8 cellular contexts compared by ENCODE assay signal in the genomic region with DNA sequence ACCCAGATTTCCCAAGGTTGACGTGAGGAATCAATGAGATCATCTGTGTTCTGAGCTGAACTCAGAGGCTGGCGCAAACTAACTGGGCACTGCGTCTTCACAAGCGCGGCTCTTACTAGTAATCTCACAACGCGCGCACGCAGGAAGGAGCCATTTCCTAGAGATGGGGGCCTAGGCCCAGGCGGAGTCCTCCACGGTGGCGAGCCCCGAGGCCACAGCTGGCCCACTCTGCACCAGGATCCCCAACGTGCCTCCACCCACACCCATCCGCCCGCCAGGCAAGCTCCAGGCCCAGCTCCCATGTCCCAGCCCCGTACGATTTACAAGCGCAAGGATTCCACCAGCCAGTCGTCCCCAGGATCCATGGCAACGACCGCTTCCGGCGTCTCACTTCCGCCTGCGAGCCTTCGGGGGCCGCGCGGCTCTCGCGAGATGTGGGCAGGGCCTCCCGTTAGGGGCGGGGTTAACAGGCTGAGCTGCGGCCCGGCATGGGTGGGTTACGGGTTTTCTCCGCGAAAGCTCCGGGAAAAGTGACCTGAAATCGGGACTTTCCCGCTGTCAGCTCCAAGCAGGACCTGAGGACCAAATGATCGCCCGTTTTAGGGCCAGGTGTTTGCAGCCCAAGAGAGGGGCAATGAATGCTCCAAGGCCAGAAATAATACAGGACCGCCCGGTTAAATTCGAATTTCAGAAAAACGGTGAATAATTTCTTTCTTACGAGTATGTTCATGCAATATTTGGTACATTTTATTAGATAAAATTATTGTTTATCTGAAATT. TPM values are rescaled to one million over a fixed set of nuclear protein-coding genes. Genes with fewer than 3 reads are reported as not detected.
A peak's percentile ranks its signal among the peaks of the same experiment; 100 is the strongest.
DNase-seq lines count a peak whose midpoint lies in the region; ATAC-seq, FAIRE-seq and TF ChIP-seq lines count a peak whose summit lies in the region.

A gene (minus strand): TSS at position 374 of the 779 bp plus-strand sequence. CDS start 9 bp downstream, at position 365.

- H2BK20ac ChIP-seq in IMR-90 (ENCODE audit: low read depth, low read length) = no peak within 1 kb of the TSS; the same call in 1 of the 2 replicates

- H4K20me1 ChIP-seq in IMR-90 (ENCODE audit: insufficient read depth, low read length) (no peaks in the 10 kb centered on the region), PC-3 (ENCODE audit: low read length) (no peaks in the 10 kb centered on the region)

- in situ Hi-C loops in IMR-90 (cut with MboI; ENCODE audit: low sequenced_read_pairs) = no loop called here

- no peaks in the 10 kb centered on the region for H3K9me2 ChIP-seq in PC-3 (replicated peaks; ENCODE audit: low read length)

- H3K4me3 ChIP-seq in IMR-90 (ENCODE audit: insufficient read depth, low read depth, low read length) = peak within 1 kb of the TSS; percentile 83
- peak within 1 kb of the TSS; percentile 91 for H3K4me3 ChIP-seq in PC-3 (ENCODE audit: low read length)
- H3K4me3 ChIP-seq in epithelial cell of proximal tubule (ENCODE audit: low read depth, low read length) = peak within 1 kb of the TSS; percentile 57

- H4K5ac ChIP-seq in IMR-90 (ENCODE audit: low read depth, low read length) = peak within 1 kb of the TSS; percentile 78

- H3K9ac ChIP-seq in IMR-90 (ENCODE audit: low read depth, low read length) (peak within 1 kb of the TSS; percentile 95), PC-3 (ENCODE audit: low read length) (peak within 1 kb of the TSS; percentile 96)

- H2BK120ac ChIP-seq in IMR-90 (ENCODE audit: low read depth, low read length) = 0 out of 2 replicates have a peak within 1 kb of the TSS, but pooled peaks have one; percentile 35

- peaks cover 34% of the 10 kb centered on the region for H3K79me2 ChIP-seq in PC-3 (ENCODE audit: low read length)

- peak within 1 kb of the TSS; percentile 88 to 98 for H4K8ac ChIP-seq in IMR-90 (ENCODE audit: low read depth in 2 of 2, low read length in 2 of 2)

- H3K27ac ChIP-seq in IMR-90 (ENCODE audit: insufficient read depth, low read length) (peak within 1 kb of the TSS; percentile 92), PC-3 (ENCODE audit: low read length) (peak within 1 kb of the TSS; percentile 59)

- peaks cover 13% of the 10 kb centered on the region for H3K9me1 ChIP-seq in IMR-90 (ENCODE audit: insufficient read depth, low read length)

- WGBS in IMR-90 (ENCODE audit: extremely low coverage in 2 of 2, insufficient read length in 1 of 2), 2 experiments = 0% methylated on average over 20 of the region's 49 CpGs; no CpG with 5 or more reads in 1 of the 2 experiments

- H2AK5ac ChIP-seq in IMR-90 (ENCODE audit: low read depth, low read length) = peak within 1 kb of the TSS; percentile 91

- H3K4me2 ChIP-seq in IMR-90 (ENCODE audit: low read depth, low read length) (peak within 1 kb of the TSS; percentile 87), PC-3 (ENCODE audit: low read length) (peak within 1 kb of the TSS; percentile 98)

- peaks cover 12% of the 10 kb centered on the region for H3K36me3 ChIP-seq in IMR-90 (ENCODE audit: control insufficient read depth, insufficient read depth, low read length)
- H3K36me3 ChIP-seq in PC-3 (ENCODE audit: low read depth, low read length) = peaks cover 16% of the 10 kb centered on the region; the same call in 1 of the 2 replicates

- DNase-seq in D721Med (ENCODE audit: insufficient read length, low spot score) (peak; percentile 81), IMR-90 (peak; percentile 92), PC-3 (peak; percentile 93), epithelial cell of proximal tubule (ENCODE audit: low read depth) (no peak), mucosa of gallbladder (ENCODE audit: low spot score) (peak; percentile 98)
- peak; percentile 98 for DNase-seq in activated T-cell treated with anti-CD3 and anti-CD28 coated beads, Interleukin-2, amount 50 U/mL, for 1 hour
- DNase-seq in stimulated activated CD8-positive, alpha-beta memory T cell treated with anti-CD3 and anti-CD28 coated beads, Interleukin-4, amount 100 ng/mL, for 4 hours (ENCODE audit: low read depth in 2 of 2, low spot score in 1 of 2) = peak; percentile 92 to 97

- peak within 1 kb of the TSS; percentile 92 for H3K4ac ChIP-seq in IMR-90 (ENCODE audit: low read depth, low read length)

- H3K56ac ChIP-seq in IMR-90 (ENCODE audit: extremely low read depth, insufficient read depth, low read length) = peak within 1 kb of the TSS; percentile 93

- no peak; the same call in 1 of the 2 replicates for TF ChIP-seq RAD21 in IMR-90 (IDR thresholded peaks at IDR 0.05; ENCODE audit: low read length)

- FAIRE-seq in D721Med (lab: Jason Lieb, UNC) = no peak

- CTCF ChIA-PET in IMR-90 (lab: Yijun Ruan, JAX) (interaction anchor here (1.3 kb wide), 1 partner anchor 224 kb away, joined by 6 read pairs; no protein-coding TSS in a partner anchor), PC-3 (lab: Charles Lee) (no interaction called here)

- H3K14ac ChIP-seq in IMR-90 (replicated peaks; ENCODE audit: low read depth, low read length) = peak within 1 kb of the TSS; percentile 96

- TF ChIP-seq POLR2A in IMR-90 (IDR thresholded peaks at IDR 0.05; ENCODE audit: low read depth, low read length) = peak; percentile 45

- TF ChIP-seq CTCF in D721Med (IDR thresholded peaks at IDR 0.05; ENCODE audit: insufficient read depth, missing control alignments) (no peak), IMR-90 (conservative IDR thresholded peaks at IDR 0.05; ENCODE audit: low read depth, low read length) (no peak), PC-3 (conservative IDR thresholded peaks at IDR 0.05; ENCODE audit: low read depth, low read length) (no peak), epithelial cell of proximal tubule (conservative IDR thresholded peaks at IDR 0.05; ENCODE audit: low read depth, low read length) (no peak)

- H4K91ac ChIP-seq in IMR-90 (ENCODE audit: insufficient read depth, low read depth, low read length) = peak within 1 kb of the TSS; percentile 78

- H3K9me3 ChIP-seq in IMR-90 (ENCODE audit: control insufficient read depth, insufficient read depth, low read length) (no peaks in the 10 kb centered on the region), PC-3 (ENCODE audit: low read length) (no peaks in the 10 kb centered on the region)

- H2AK9ac ChIP-seq in IMR-90 (replicated peaks; ENCODE audit: low read depth, low read length, poor library complexity) = peak within 1 kb of the TSS; percentile 97

- peak within 1 kb of the TSS; percentile 85 for H2BK5ac ChIP-seq in IMR-90 (ENCODE audit: low read depth, low read length, poor library complexity, severe bottlenecking)

- H3K18ac ChIP-seq in IMR-90 (ENCODE audit: low read depth, low read length) = peak within 1 kb of the TSS; percentile 58

- no peaks in the 10 kb centered on the region for H3F3A ChIP-seq in PC-3 (ENCODE audit: low read length, unreplicated experiment)

- no peak within 1 kb of the TSS; the same call in 2 of the 3 replicates for H2BK15ac ChIP-seq in IMR-90 (ENCODE audit: low read depth, low read length)

- H3K27me3 ChIP-seq in IMR-90 (ENCODE audit: control insufficient read depth, insufficient read depth, low read length) (no peaks in the 10 kb centered on the region), PC-3 (ENCODE audit: low read length) (no peaks in the 10 kb centered on the region)

- dilution Hi-C loops in IMR-90 (cut with HindIII; ENCODE audit: low sequenced_read_pairs, unreplicated experiment) = no loop called here

- POLR2A ChIA-PET in IMR-90 (lab: Charles Lee; ENCODE audit: unreplicated experiment) (interaction anchor here (0.5 kb wide), 2 partner anchors 22 to 73 kb away, joined by 3 to 5 read pairs; no protein-coding TSS in a partner anchor), PC-3 (lab: Charles Lee; ENCODE audit: unreplicated experiment) (interaction anchor here (0.6 to 0.9 kb wide), 3 partner anchors 41 to 274 kb away, joined by 3 to 20 read pairs (median 3); no protein-coding TSS in a partner anchor)

- no TSS peak for BruUV-seq in IMR-90 (replicated peaks; lab: Mats Ljungman, UMichigan)
- BruUV-seq in PC-3 (replicated peaks; lab: Mats Ljungman, UMichigan) = TSS peak; percentile 86

- H2AFZ ChIP-seq in IMR-90 (replicated peaks; ENCODE audit: low read length, poor library complexity) (peak within 1 kb of the TSS; percentile 95), PC-3 (ENCODE audit: low read length) (peak within 1 kb of the TSS; percentile 88)

- H3K79me1 ChIP-seq in IMR-90 (ENCODE audit: low read depth in 1 of 2, low read length in 2 of 2) = peaks cover 19 to 53% of the 10 kb centered on the region in 2 experiments

- H3K4me1 ChIP-seq in IMR-90 (ENCODE audit: control insufficient read depth, insufficient read depth, low read length) = peaks cover 9% of the 10 kb centered on the region
- peaks cover 34% of the 10 kb centered on the region for H3K4me1 ChIP-seq in PC-3 (ENCODE audit: insufficient read depth, low read length)

- intact Hi-C loops in IMR-90 (cut with micrococcal nuclease) (loop anchor here (1.0 to 5.0 kb wide), 5 partner anchors 52 to 274 kb away; a partner anchor contains a TSS), PC-3 (cut with micrococcal nuclease) (loop anchor here (1.0 kb wide), 1 partner anchor 94 kb away; a partner anchor contains a TSS)

- H3K23ac ChIP-seq in IMR-90 (ENCODE audit: low read depth, low read length) = peak within 1 kb of the TSS; percentile 90

- peak; percentile 78 for ATAC-seq in GM21526 (IDR thresholded peaks at IDR 0.05; ENCODE audit: low FRiP score, unreplicated experiment)
- peak; percentile 89 for ATAC-seq in IMR-90 (ENCODE audit: low read depth)
- peak; percentile 84 for ATAC-seq in PC-3

TF ChIP-seq in IMR-90, 13 proteins besides CTCF, POLR2A, EP300 and RAD21 (continues in another document):
- TF ChIP-seq SMC3 (IDR thresholded peaks at IDR 0.05; ENCODE audit: low read depth, low read length) (no peak), RFX5 (IDR thresholded peaks at IDR 0.05; ENCODE audit: low read depth, low read length) (no peak), MAZ (IDR thresholded peaks at IDR 0.05; ENCODE audit: borderline replicate concordance, low read depth, low read length) (peak; percentile 63; the same call in 1 of the 2 replicates), BHLHE40 (IDR thresholded peaks at IDR 0.05; ENCODE audit: low read depth, low read length) (no peak), RCOR1 (IDR thresholded peaks at IDR 0.05; ENCODE audit: insufficient replicate concordance, low read length) (no peak)
- TF ChIP-seq, protein P1, sequence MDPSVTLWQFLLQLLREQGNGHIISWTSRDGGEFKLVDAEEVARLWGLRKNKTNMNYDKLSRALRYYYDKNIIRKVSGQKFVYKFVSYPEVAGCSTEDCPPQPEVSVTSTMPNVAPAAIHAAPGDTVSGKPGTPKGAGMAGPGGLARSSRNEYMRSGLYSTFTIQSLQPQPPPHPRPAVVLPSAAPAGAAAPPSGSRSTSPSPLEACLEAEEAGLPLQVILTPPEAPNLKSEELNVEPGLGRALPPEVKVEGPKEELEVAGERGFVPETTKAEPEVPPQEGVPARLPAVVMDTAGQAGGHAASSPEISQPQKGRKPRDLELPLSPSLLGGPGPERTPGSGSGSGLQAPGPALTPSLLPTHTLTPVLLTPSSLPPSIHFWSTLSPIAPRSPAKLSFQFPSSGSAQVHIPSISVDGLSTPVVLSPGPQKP (IDR thresholded peaks at IDR 0.05; ENCODE audit: borderline replicate concordance, low read depth, low read length) = no peak

RNA-seq across cellular contexts. Expression of the gene that starts here (rescaled TPM):
- total RNA-seq in IMR-90 (2012; rRNA removed) = 18.6 and 25.5 TPM in 2 replicates
- polyA plus RNA-seq in IMR-90 (2012; rRNA removed) = 18.8 and 21.5 TPM in 2 replicates
- 10.0 and 14.8 TPM in 2 replicates for polyA plus RNA-seq in IMR-90 (2012; cell fraction: cytosol; rRNA removed)
- polyA plus RNA-seq in IMR-90 (2012; cell fraction: nucleus; rRNA removed; ENCODE audit: low replicate concordance) = 56.1 and 58.7 TPM in 2 replicates
- 20.8 and 29.5 TPM in 2 replicates for total RNA-seq in PC-3 (2014; rRNA removed)
- 14.7 and 20.5 TPM in 2 replicates for total RNA-seq in epithelial cell of proximal tubule
- 38.7 TPM for total RNA-seq in mucosa of gallbladder
